ENCODE assay signal across 1 cellular context in genomic region chr15:57923750-57924149, GRCh38.
TF ChIP-seq lines count a peak whose summit lies in the region.

No MANE protein-coding gene starts in this region.

TF ChIP-seq in liver, 16 proteins besides CTCF, POLR2A, EP300 and RAD21 (continued from another document):
- TF ChIP-seq ZBTB33 (IDR thresholded peaks at IDR 0.05) (no peak), NR2F2 (IDR thresholded peaks at IDR 0.05) (no peak), EGR1 (IDR thresholded peaks at IDR 0.05; ENCODE audit: low read depth in 2 of 2) (no peak), HNF4G (IDR thresholded peaks at IDR 0.05) (no peak), FOXA2 (IDR thresholded peaks at IDR 0.05) (no peak), ATF3 (IDR thresholded peaks at IDR 0.05) (no peak), GABPA (IDR thresholded peaks at IDR 0.05 in 1 of 2, conservative IDR thresholded peaks at IDR 0.05 in 1 of 2) (no peak), RXRA (IDR thresholded peaks at IDR 0.05) (no peak), HNF4A (conservative IDR thresholded peaks at IDR 0.05) (no peak), TAF1 (conservative IDR thresholded peaks at IDR 0.05) (no peak), JUND (IDR thresholded peaks at IDR 0.05) (no peak)
- TF ChIP-seq, protein P1, sequence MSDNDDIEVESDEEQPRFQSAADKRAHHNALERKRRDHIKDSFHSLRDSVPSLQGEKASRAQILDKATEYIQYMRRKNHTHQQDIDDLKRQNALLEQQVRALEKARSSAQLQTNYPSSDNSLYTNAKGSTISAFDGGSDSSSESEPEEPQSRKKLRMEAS (IDR thresholded peaks at IDR 0.05): no peak
